ENCODE assay signal across 18 cellular contexts in the genomic region with DNA sequence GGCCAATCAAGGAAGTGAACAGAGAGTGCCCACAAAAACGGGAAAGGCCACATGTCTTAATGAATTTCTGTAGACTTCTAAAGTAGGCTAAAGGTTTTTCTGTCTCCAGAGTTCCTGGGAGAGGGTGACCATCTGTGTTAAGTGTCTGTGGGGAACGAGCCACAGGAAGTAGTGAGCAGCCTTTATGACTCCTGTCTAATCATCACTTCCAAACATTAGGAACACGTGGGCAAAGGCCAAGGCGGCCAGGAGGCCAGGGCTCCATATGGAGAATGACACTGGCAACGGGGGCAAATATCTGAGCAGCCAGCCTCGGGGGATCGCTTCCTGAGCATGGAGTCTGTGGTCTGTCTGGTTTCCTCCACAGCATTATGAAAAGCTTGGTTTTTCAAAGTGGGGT.
"Had no signal": no experiment of that assay in that cellular context is flagged by ENCODE, and none has a peak within 500 bp of the region (broad histone marks: within the 10 kb centered on the region; RNA-seq: fewer than 3 reads in every experiment).

No MANE protein-coding gene starts in this region.

- DNase-seq: activated CD4-positive, alpha-beta T cell treated with anti-CD3 and anti-CD28 coated beads, Interleukin-2, amount 50 U/mL, for 4 hours; activated gamma-delta T cell; activated naive CD8-positive, alpha-beta T cell treated with anti-CD3 and anti-CD28 coated beads, Interleukin-2, amount 10 ng/mL, durations not matched to agents 7 days and 5 days; activated T-cell treated with anti-CD3 and anti-CD28 coated beads, Interleukin-2, amount 50 U/mL, for 4 hours; aorta; esophagus squamous epithelium; foreskin melanocyte; heart left ventricle; mesendoderm; nephron progenitor cell; psoas muscle; stimulated activated CD4-positive, alpha-beta T cell treated with anti-CD3 and anti-CD28 coated beads, Interleukin-2, amount 100 ng/mL, for 48 hours; stimulated activated naive CD4-positive, alpha-beta T cell treated with Interleukin-2 at 50 U/mL for 16 hours; T-helper 17 cell had no signal

- H3K4me3 ChIP-seq: esophagus squamous epithelium, heart left ventricle, psoas muscle had no signal

- H3K36me3 ChIP-seq: esophagus squamous epithelium, heart left ventricle had no signal

- ATAC-seq: activated CD4-positive, CD25-positive, alpha-beta regulatory T cell treated with anti-CD3 and anti-CD28 coated beads, Interleukin-2, amount 50 U/mL, for 24 hours; activated T-cell treated with anti-CD3 and anti-CD28 coated beads, Interleukin-2, amount 50 U/mL, for 4 hours; heart left ventricle; left lobe of liver; psoas muscle; sciatic nerve; T-helper 17 cell had no signal

- H3K4me1 ChIP-seq: psoas muscle had no signal

- H3K9me3 ChIP-seq: esophagus squamous epithelium, heart left ventricle, psoas muscle had no signal

- FAIRE-seq: islet of Langerhans had no signal

- H3K27ac ChIP-seq: esophagus squamous epithelium, heart left ventricle, psoas muscle had no signal
